ENCODE assay signal across 24 cellular contexts in genomic region chr2:230821261-230821990, GRCh38. TPM values are rescaled to one million over a fixed set of nuclear protein-coding genes. Genes with fewer than 3 reads are reported as not detected.
DNase-seq lines count a peak whose midpoint lies in the region; ATAC-seq, FAIRE-seq and TF ChIP-seq lines count a peak whose summit lies in the region.
"Had no signal": no experiment of that assay in that cellular context is flagged by ENCODE, and none has a peak within 500 bp of the region (broad histone marks: within the 10 kb centered on the region; RNA-seq: fewer than 3 reads in every experiment).

No MANE protein-coding gene starts in this region.

- peaks cover 7% of the 10 kb centered on the region for H3K4me1 Mint-ChIP-seq in activated CD8-positive, alpha-beta memory T cell treated with anti-CD3 and anti-CD28 coated beads, Interleukin-2, amount 10 ng/mL, durations not matched to agents 7 days and 5 days
- no peaks in the 10 kb centered on the region for H3K4me1 Mint-ChIP-seq in astrocyte (ENCODE audit: low read depth, unreplicated experiment)

- H3K36me3 Mint-ChIP-seq in activated CD8-positive, alpha-beta memory T cell treated with anti-CD3 and anti-CD28 coated beads, Interleukin-2, amount 10 ng/mL, durations not matched to agents 7 days and 5 days: peaks cover 26% of the 10 kb centered on the region
- peaks cover 14% of the 10 kb centered on the region for H3K36me3 Mint-ChIP-seq in astrocyte (ENCODE audit: low read depth, unreplicated experiment)

- no peaks in the 10 kb centered on the region for H3K27me3 ChIP-seq in HAP-1 (ENCODE audit: low read depth)
- no peaks in the 10 kb centered on the region for H3K27me3 ChIP-seq in astrocyte (ENCODE audit: insufficient read depth, low read length)
- peaks cover 18% of the 10 kb centered on the region for H3K27me3 ChIP-seq in neutrophil
- H3K27me3 ChIP-seq: BE2C, vagina had no signal

- peaks cover 8% of the 10 kb centered on the region for H4K20me1 ChIP-seq in astrocyte (ENCODE audit: insufficient read depth, low read length)

- H3K4me1 ChIP-seq in HAP-1 (peaks cover 22% of the 10 kb centered on the region), astrocyte (ENCODE audit: insufficient read depth, low read length) (no peaks in the 10 kb centered on the region), neutrophil (ENCODE audit: control insufficient read depth in 1 of 2, insufficient read depth in 1 of 2, low read depth in 1 of 2, low read length in 1 of 2) (peaks cover 5 to 6% of the 10 kb centered on the region in 2 experiments), kidney (ENCODE audit: control insufficient read depth in 1 of 2, insufficient read depth in 1 of 2, low read depth in 1 of 2, low read length in 2 of 2) (no peaks in the 10 kb centered on the region)
- H3K4me1 ChIP-seq: BE2C, foreskin keratinocyte had no signal

- ATAC-seq in activated CD8-positive, alpha-beta memory T cell treated with anti-CD3 and anti-CD28 coated beads, Interleukin-2, amount 10 ng/mL, durations not matched to agents 7 days and 5 days: no peak
- ATAC-seq in GM21423 (IDR thresholded peaks at IDR 0.05; ENCODE audit: unreplicated experiment): no peak
- ATAC-seq: foreskin keratinocyte, HCT116 had no signal

- no peak for DNase-seq in activated CD8-positive, alpha-beta memory T cell treated with anti-CD3 and anti-CD28 coated beads, Interleukin-2, amount 10 ng/mL, durations not matched to agents 7 days and 5 days
- DNase-seq in activated CD8-positive, alpha-beta memory T cell treated with anti-CD3 and anti-CD28 coated beads, Interleukin-2, amount 50 U/mL, for 48 hours: no peak
- DNase-seq in HAP-1 (ENCODE audit: low spot score in 2 of 2) (peak; percentile 25 to 56), astrocyte (ENCODE audit: low read depth) (no peak), kidney (no peak), COR-L47 (lab: John Stamatoyannopoulos, UW) (no peak)
- DNase-seq: activated CD4-positive, alpha-beta T cell treated with anti-CD3 and anti-CD28 coated beads, Interleukin-2, amount 10 ng/mL, durations not matched to agents 24 days and 14 days; activated T-cell treated with anti-CD3 and anti-CD28 coated beads for 4 hours; BE2C; foreskin keratinocyte; islet precursor cell; mammary epithelial cell; naive B cell; NCI-H1930; NCI-H510A treated with DMSO at 0.1 percent for 48 hours; stimulated activated CD4-positive, alpha-beta T cell treated with anti-CD3 and anti-CD28 coated beads, Interleukin-4, amount 100 ng/mL, for 24 hours; substantia nigra had no signal

- in situ Hi-C loops in HAP-1 (cut with MboI; ENCODE audit: low sequenced_read_pairs): loop anchor here (5.0 kb wide), 1 partner anchor 166 kb away; no protein-coding TSS in a partner anchor

- CTCF ChIA-PET in activated CD8-positive, alpha-beta memory T cell treated with anti-CD3 and anti-CD28 coated beads, Interleukin-2, amount 10 ng/mL, durations not matched to agents 7 days and 5 days (lab: Charles Lee): interaction anchor here (1.1 to 4.1 kb wide), 5 partner anchors 27 to 232 kb away, joined by 3 to 76 read pairs (median 4); partner anchors contain the start of gene GPR55

- no peak overlapping the region for H3K4me2 ChIP-seq in astrocyte (ENCODE audit: low read length)

- H3K9me3 Mint-ChIP-seq in activated CD8-positive, alpha-beta memory T cell treated with anti-CD3 and anti-CD28 coated beads, Interleukin-2, amount 10 ng/mL, durations not matched to agents 7 days and 5 days (ENCODE audit: low read depth): no peaks in the 10 kb centered on the region
- H3K9me3 Mint-ChIP-seq in astrocyte (ENCODE audit: unreplicated experiment): no peaks in the 10 kb centered on the region
- H3K9me3 Mint-ChIP-seq: activated CD4-positive, alpha-beta T cell treated with anti-CD3 and anti-CD28 coated beads, Interleukin-2, amount 10 ng/mL, durations not matched to agents 24 days and 14 days; IgD-negative memory B cell; naive B cell had no signal

- no peak overlapping the region for H3K9ac ChIP-seq in astrocyte (ENCODE audit: low read length)
- H3K9ac ChIP-seq in kidney (ENCODE audit: low read length in 2 of 2): no peak overlapping the region

- H3K4me3 ChIP-seq in HAP-1: no peak overlapping the region
- H3K4me3 ChIP-seq in astrocyte (ENCODE audit: insufficient read depth, low read depth, low read length): no peak overlapping the region
- H3K4me3 ChIP-seq in neutrophil (ENCODE audit: low read depth in 1 of 2, low read length in 1 of 2): no peak overlapping the region
- no peak overlapping the region for H3K4me3 ChIP-seq in kidney (ENCODE audit: low read length in 2 of 2)
- H3K4me3 ChIP-seq: skin epidermis, vagina had no signal

- intact Hi-C loops in kidney (cut with DNase I): loop anchor here (10.0 kb wide), 1 partner anchor 163 kb away; no protein-coding TSS in a partner anchor

- H3K27me3 Mint-ChIP-seq in activated CD8-positive, alpha-beta memory T cell treated with anti-CD3 and anti-CD28 coated beads, Interleukin-2, amount 10 ng/mL, durations not matched to agents 7 days and 5 days: peaks cover 14% of the 10 kb centered on the region
- peaks cover 6% of the 10 kb centered on the region for H3K27me3 Mint-ChIP-seq in astrocyte (ENCODE audit: low read depth, unreplicated experiment)

- peaks cover 5% of the 10 kb centered on the region for H3K36me3 ChIP-seq in HAP-1 (replicated peaks)
- H3K36me3 ChIP-seq in astrocyte (ENCODE audit: insufficient read depth, low read length): peaks cover 26% of the 10 kb centered on the region
- H3K36me3 ChIP-seq in neutrophil: peaks cover 66% of the 10 kb centered on the region
- peaks cover 11 to 15% of the 10 kb centered on the region in 2 donors for H3K36me3 ChIP-seq in kidney (ENCODE audit: control insufficient read depth in 1 of 2, insufficient read depth in 2 of 2, low read length in 2 of 2)

- TF ChIP-seq CTCF in astrocyte (IDR thresholded peaks at IDR 0.05; ENCODE audit: insufficient read depth, low read depth, low read length) (no peak), neutrophil (IDR thresholded peaks at IDR 0.05) (no peak), kidney (IDR thresholded peaks at IDR 0.05; ENCODE audit: borderline replicate concordance, extremely low read depth, insufficient read depth) (no peak)

- H3K79me2 ChIP-seq in astrocyte (ENCODE audit: insufficient read depth, low read length): no peaks in the 10 kb centered on the region

- H3K4me3 Mint-ChIP-seq in activated CD8-positive, alpha-beta memory T cell treated with anti-CD3 and anti-CD28 coated beads, Interleukin-2, amount 10 ng/mL, durations not matched to agents 7 days and 5 days: no peak overlapping the region
- H3K4me3 Mint-ChIP-seq in astrocyte (ENCODE audit: unreplicated experiment): no peak overlapping the region
- H3K4me3 Mint-ChIP-seq: activated CD4-positive, alpha-beta T cell treated with anti-CD3 and anti-CD28 coated beads, Interleukin-2, amount 10 ng/mL, durations not matched to agents 24 days and 14 days; IgD-negative memory B cell; naive B cell had no signal

- H3K9me3 ChIP-seq in HAP-1: no peaks in the 10 kb centered on the region
- H3K9me3 ChIP-seq in astrocyte (ENCODE audit: insufficient read depth, low read depth, low read length): no peaks in the 10 kb centered on the region
- no peaks in the 10 kb centered on the region for H3K9me3 ChIP-seq in neutrophil
- H3K9me3 ChIP-seq in kidney (ENCODE audit: control insufficient read depth in 1 of 2, low read length in 2 of 2): no peaks in the 10 kb centered on the region
- H3K9me3 ChIP-seq: BE2C, vagina had no signal

- no peak for FAIRE-seq in astrocyte (lab: Jason Lieb, UNC)
- no peak for FAIRE-seq in kidney (lab: Jason Lieb, UNC)

- H2AFZ ChIP-seq in astrocyte (ENCODE audit: low read depth, low read length): no peak overlapping the region

- H3K27ac ChIP-seq in astrocyte (ENCODE audit: low read depth, low read length) (no peak overlapping the region), neutrophil (peak overlapping the region; percentile 18), kidney (ENCODE audit: low read depth in 2 of 2, low read length in 2 of 2) (no peak overlapping the region)
- H3K27ac ChIP-seq: epithelial cell of prostate, foreskin keratinocyte, skin epidermis, vagina had no signal

- peak overlapping the region; percentile 4 for H3K27ac Mint-ChIP-seq in activated CD8-positive, alpha-beta memory T cell treated with anti-CD3 and anti-CD28 coated beads, Interleukin-2, amount 10 ng/mL, durations not matched to agents 7 days and 5 days
- H3K27ac Mint-ChIP-seq in astrocyte (ENCODE audit: unreplicated experiment): peak overlapping the region; percentile 70
- H3K27ac Mint-ChIP-seq: activated CD4-positive, alpha-beta T cell treated with anti-CD3 and anti-CD28 coated beads, Interleukin-2, amount 10 ng/mL, durations not matched to agents 24 days and 14 days had no signal

RNA-seq across cellular contexts. Expression of gene ITM2C, which starts 43.3 kb away (rescaled TPM):
- total RNA-seq in activated CD8-positive, alpha-beta memory T cell treated with anti-CD3 and anti-CD28 coated beads, Interleukin-2, amount 10 ng/mL, durations not matched to agents 7 days and 5 days: 100 to 1,000 TPM in 1 of 2 experiments, 10 to 100 TPM in 1; 65.1 to 115 TPM
- total RNA-seq in astrocyte (458 and 582 TPM in 2 replicates), kidney (1,131 TPM)
- 308 TPM for polyA plus RNA-seq in kidney (ENCODE audit: insufficient read depth, low read depth, low replicate concordance)

Comparison
In these comparisons a context has a peak if more than half of its experiments do, and no peak if none do; other contexts are left out.
1. DNase-seq: peak in HAP-1 (2 of 2); none in activated CD8-positive, alpha-beta memory T cell treated with anti-CD3 and anti-CD28 coated beads, Interleukin-2, amount 10 ng/mL, durations not matched to agents 7 days and 5 days (single experiment), activated CD8-positive, alpha-beta memory T cell treated with anti-CD3 and anti-CD28 coated beads, Interleukin-2, amount 50 U/mL, for 48 hours (single experiment), astrocyte (single experiment), kidney (single experiment) and COR-L47 (single experiment).